16 cellular contexts compared by ENCODE assay signal in the genomic region with DNA sequence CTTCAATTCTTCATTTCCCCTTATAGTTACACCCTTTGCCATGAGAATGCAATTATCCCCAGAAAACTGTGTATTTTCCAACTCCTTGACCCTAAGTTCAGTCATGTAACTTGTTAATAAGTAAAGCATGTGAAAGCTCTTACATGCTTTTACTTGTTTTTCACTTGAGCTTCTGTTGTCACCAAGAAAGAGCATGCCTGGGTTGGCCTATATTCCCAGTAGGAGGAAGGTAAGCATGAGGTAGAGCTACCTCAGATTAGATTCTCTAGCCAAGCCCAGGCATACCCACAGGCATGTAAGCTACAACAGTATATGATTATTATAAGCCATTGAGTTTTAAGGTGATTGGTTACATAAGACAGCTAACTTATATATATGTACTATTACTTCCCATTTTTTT.
DNase-seq lines count a peak whose midpoint lies in the region; ATAC-seq and TF ChIP-seq lines count a peak whose summit lies in the region.
"Had no signal": no experiment of that assay in that cellular context is flagged by ENCODE, and none has a peak within 500 bp of the region (broad histone marks: within the 10 kb centered on the region; RNA-seq: fewer than 3 reads in every experiment).

No MANE protein-coding gene starts in this region.

- intact Hi-C loops in IMR-90 (cut with micrococcal nuclease), result no loop called here
- intact Hi-C loops in aorta (cut with DNase I), result no loop called here

- H3K4me2 ChIP-seq in IMR-90 (ENCODE audit: low read depth, low read length), result no peak overlapping the region
- H3K4me2 ChIP-seq: GM23338 had no signal

- H3K23ac ChIP-seq in IMR-90 (ENCODE audit: low read depth, low read length), result no peak overlapping the region

- H4K20me1 ChIP-seq in IMR-90 (ENCODE audit: insufficient read depth, low read length), result no peaks in the 10 kb centered on the region

- H2BK20ac ChIP-seq in IMR-90 (ENCODE audit: low read depth, low read length), result no peak overlapping the region

- no peak overlapping the region for H3K9ac ChIP-seq in IMR-90 (ENCODE audit: low read depth, low read length)

- no peak overlapping the region for H3K18ac ChIP-seq in IMR-90 (ENCODE audit: low read depth, low read length)

- no peak overlapping the region for H3K4ac ChIP-seq in IMR-90 (ENCODE audit: low read depth, low read length)

- dilution Hi-C loops in IMR-90 (cut with HindIII; ENCODE audit: low sequenced_read_pairs, unreplicated experiment), result no loop called here

- H2BK15ac ChIP-seq in IMR-90 (ENCODE audit: low read depth, low read length), result no peak overlapping the region

- POLR2A ChIA-PET in IMR-90 (lab: Charles Lee; ENCODE audit: unreplicated experiment), result no interaction called here

- no peak overlapping the region for H3K27ac ChIP-seq in IMR-90 (ENCODE audit: insufficient read depth, low read length)
- H3K27ac ChIP-seq in foreskin keratinocyte, result no peak overlapping the region
- H3K27ac ChIP-seq in aorta (ENCODE audit: low read depth in 1 of 2, low read length in 2 of 2), result no peak overlapping the region

- in situ Hi-C loops in IMR-90 (cut with MboI; ENCODE audit: low sequenced_read_pairs), result no loop called here

- no peak overlapping the region for H2AK5ac ChIP-seq in IMR-90 (ENCODE audit: low read depth, low read length)

- H3K9me3 ChIP-seq in IMR-90 (ENCODE audit: control insufficient read depth, insufficient read depth, low read length), result no peaks in the 10 kb centered on the region
- peaks cover 6% of the 10 kb centered on the region for H3K9me3 ChIP-seq in aorta (ENCODE audit: control insufficient read depth, low read length)

- 0 out of 2 replicates have a peak overlapping the region, but pooled peaks have one; percentile 51 for H3K14ac ChIP-seq in IMR-90 (replicated peaks; ENCODE audit: low read depth, low read length)

- no peak for TF ChIP-seq RAD21 in IMR-90 (IDR thresholded peaks at IDR 0.05; ENCODE audit: low read length)

- BruUV-seq in IMR-90 (replicated peaks; lab: Mats Ljungman, UMichigan), result no TSS peak

- H2BK120ac ChIP-seq in IMR-90 (ENCODE audit: low read depth, low read length), result no peak overlapping the region

- no peak overlapping the region for H2AFZ ChIP-seq in IMR-90 (replicated peaks; ENCODE audit: low read length, poor library complexity)
- H2AFZ ChIP-seq: GM23338 had no signal

- H4K5ac ChIP-seq in IMR-90 (ENCODE audit: low read depth, low read length), result no peak overlapping the region

- DNase-seq in IMR-90 (no peak), epithelial cell of esophagus (ENCODE audit: low read depth) (peak; percentile 81), foreskin keratinocyte (peak; percentile 78 to 91), mucosa of gallbladder (ENCODE audit: low spot score) (no peak), aorta (no peak)
- DNase-seq: C1 segment of cervical spinal cord; Calu3; CD4-positive, alpha-beta memory T cell; COR-L47; DMS53; DMS79 treated with DMSO at 0.1 percent for 48 hours; GF-D8; H9; HFFc6 had no signal

- no peak overlapping the region for H3K4me3 ChIP-seq in IMR-90 (ENCODE audit: insufficient read depth, low read depth, low read length)
- no peak overlapping the region for H3K4me3 ChIP-seq in epithelial cell of esophagus (ENCODE audit: low read length)
- no peak overlapping the region for H3K4me3 ChIP-seq in aorta (ENCODE audit: low read length in 2 of 2)
- H3K4me3 ChIP-seq: GM23338 had no signal

- no peak overlapping the region for H2AK9ac ChIP-seq in IMR-90 (replicated peaks; ENCODE audit: low read depth, low read length, poor library complexity)

- no peak overlapping the region for H2BK5ac ChIP-seq in IMR-90 (ENCODE audit: low read depth, low read length, poor library complexity, severe bottlenecking)

- no peak overlapping the region for H4K8ac ChIP-seq in IMR-90 (ENCODE audit: low read depth in 2 of 2, low read length in 2 of 2)

- H3K27me3 ChIP-seq in IMR-90 (ENCODE audit: control insufficient read depth, insufficient read depth, low read length) (no peaks in the 10 kb centered on the region), foreskin keratinocyte (no peaks in the 10 kb centered on the region), aorta (ENCODE audit: control insufficient read depth in 1 of 2, insufficient read depth in 2 of 2, low read length in 1 of 2) (peaks cover 0 to 1% of the 10 kb centered on the region in 2 donors)

- CTCF ChIA-PET in IMR-90 (lab: Yijun Ruan, JAX), result no interaction called here

- H3K4me1 ChIP-seq in IMR-90 (ENCODE audit: control insufficient read depth, insufficient read depth, low read length) (no peaks in the 10 kb centered on the region), foreskin keratinocyte (peaks cover 13% of the 10 kb centered on the region), aorta (ENCODE audit: control insufficient read depth in 1 of 2, insufficient read depth in 2 of 2, low read length in 2 of 2) (no peaks in the 10 kb centered on the region)

- TF ChIP-seq POLR2A in IMR-90 (IDR thresholded peaks at IDR 0.05; ENCODE audit: low read depth, low read length), result no peak

- TF ChIP-seq CTCF in IMR-90 (conservative IDR thresholded peaks at IDR 0.05; ENCODE audit: low read depth, low read length) (no peak), epithelial cell of esophagus (IDR thresholded peaks at IDR 0.05; ENCODE audit: insufficient read depth, low read depth, low read length, missing control alignments) (no peak), foreskin keratinocyte (conservative IDR thresholded peaks at IDR 0.05) (no peak)

- H3K9me1 ChIP-seq in IMR-90 (ENCODE audit: insufficient read depth, low read length), result no peaks in the 10 kb centered on the region

- H3K79me1 ChIP-seq in IMR-90 (ENCODE audit: low read depth in 1 of 2, low read length in 2 of 2), result no peaks in the 10 kb centered on the region

- no peak overlapping the region for H4K91ac ChIP-seq in IMR-90 (ENCODE audit: insufficient read depth, low read depth, low read length)

- no peaks in the 10 kb centered on the region for H3K36me3 ChIP-seq in IMR-90 (ENCODE audit: control insufficient read depth, insufficient read depth, low read length)
- no peaks in the 10 kb centered on the region for H3K36me3 ChIP-seq in aorta (ENCODE audit: control insufficient read depth in 1 of 2, insufficient read depth in 2 of 2, low read length in 1 of 2)

- ATAC-seq in IMR-90 (ENCODE audit: low read depth), result no peak
- ATAC-seq in foreskin keratinocyte, result peak; percentile 36
- ATAC-seq in HG02840 (IDR thresholded peaks at IDR 0.05; ENCODE audit: low FRiP score, unreplicated experiment), result no peak
- ATAC-seq in aorta (ENCODE audit: low FRiP score), result no peak
- ATAC-seq: GM23338 had no signal

- no peak overlapping the region for H3K56ac ChIP-seq in IMR-90 (ENCODE audit: extremely low read depth, insufficient read depth, low read length)

TF ChIP-seq in IMR-90, 13 proteins besides CTCF, POLR2A, EP300 and RAD21:
- no peak for TF ChIP-seq MAFK (IDR thresholded peaks at IDR 0.05; ENCODE audit: low read depth, low read length)
- TF ChIP-seq SMC3 (IDR thresholded peaks at IDR 0.05; ENCODE audit: low read depth, low read length), result no peak
- no peak for TF ChIP-seq NFE2L2 (IDR thresholded peaks at IDR 0.05; ENCODE audit: low read depth, low read length)
- TF ChIP-seq MAZ (IDR thresholded peaks at IDR 0.05; ENCODE audit: borderline replicate concordance, low read depth, low read length), result no peak

Comparison
In these comparisons a context has a peak if more than half of its experiments do, and no peak if none do; other contexts are left out.
1. DNase-seq: peak in epithelial cell of esophagus (single experiment) and foreskin keratinocyte (2 of 2); none in IMR-90 (single experiment), mucosa of gallbladder (single experiment) and aorta (0 of 2).